32 cellular contexts compared by ENCODE assay signal in the genomic region with DNA sequence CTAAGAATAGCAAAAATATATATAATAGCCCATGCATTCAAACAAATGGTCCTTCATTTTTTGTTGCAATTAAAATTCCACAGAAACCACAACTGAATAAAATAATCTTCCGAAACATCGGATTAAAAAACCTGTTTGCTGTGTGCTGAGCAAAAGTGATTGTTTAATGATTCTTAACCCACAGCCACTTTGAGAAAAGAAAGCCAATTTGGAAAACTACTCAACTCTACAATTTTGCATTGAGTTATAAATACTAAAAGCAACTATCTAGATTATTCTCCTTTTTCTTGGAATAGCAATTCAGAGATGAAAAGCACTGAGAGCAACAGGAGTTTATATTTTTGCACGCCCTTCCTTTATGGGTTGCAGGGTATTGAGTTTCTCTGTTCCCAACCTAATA. TPM values are rescaled to one million over a fixed set of nuclear protein-coding genes. Genes with fewer than 3 reads are reported as not detected.
"Had no signal": no experiment of that assay in that cellular context is flagged by ENCODE, and none has a peak within 500 bp of the region (broad histone marks: within the 10 kb centered on the region; RNA-seq: fewer than 3 reads in every experiment).

No MANE protein-coding gene starts in this region.

- H3K4me3 ChIP-seq: ascending aorta, breast epithelium, cardiac muscle cell, colonic mucosa, esophagus squamous epithelium, gastroesophageal sphincter, heart right ventricle had no signal

- FAIRE-seq: endometrium, endothelial cell of umbilical vein had no signal

- H3K36me3 ChIP-seq: ascending aorta, breast epithelium, cardiac muscle cell, colonic mucosa, esophagus squamous epithelium, gastroesophageal sphincter, heart right ventricle had no signal

- H3K9me3 ChIP-seq: ascending aorta, breast epithelium, colonic mucosa, esophagus squamous epithelium, gastroesophageal sphincter, heart right ventricle had no signal

- H3K4me1 ChIP-seq: ascending aorta, breast epithelium, colonic mucosa, esophagus squamous epithelium had no signal

- DNase-seq: activated CD4-positive, alpha-beta memory T cell treated with anti-CD3 and anti-CD28 coated beads, Interleukin-2, amount 10 ng/mL, durations not matched to agents 7 days and 5 days; activated CD4-positive, alpha-beta T cell treated with anti-CD3 and anti-CD28 coated beads for 36 hours; activated CD4-positive, alpha-beta T cell treated with anti-CD3 and anti-CD28 coated beads, Interleukin-2, amount 10 ng/mL, durations not matched to agents 7 days and 5 days; activated CD4-positive, alpha-beta T cell treated with anti-CD3 and anti-CD28 coated beads, Interleukin-2, amount 50 U/mL, for 4 hours; activated CD4-positive, CD25-positive, alpha-beta regulatory T cell; activated CD4-positive, CD25-positive, alpha-beta regulatory T cell treated with anti-CD3 and anti-CD28 coated beads, Interleukin-2, amount 50 U/mL, for 72 hours; activated CD8-positive, alpha-beta memory T cell treated with anti-CD3 and anti-CD28 coated beads, Interleukin-2, amount 50 U/mL, for 48 hours; activated gamma-delta T cell; activated naive CD4-positive, alpha-beta T cell; activated naive CD4-positive, alpha-beta T cell treated with anti-CD3 and anti-CD28 coated beads, Interleukin-2, amount 10 ng/mL, durations not matched to agents 7 days and 5 days; activated naive CD8-positive, alpha-beta T cell treated with anti-CD3 and anti-CD28 coated beads, Interleukin-2, amount 10 ng/mL, durations not matched to agents 7 days and 5 days; activated T-cell treated with anti-CD3 and anti-CD28 coated beads for 4 hours; activated T-cell treated with anti-CD3 and anti-CD28 coated beads, Interleukin-2, amount 50 U/mL, for 24 hours; activated T-cell treated with anti-CD3 and anti-CD28 coated beads, Interleukin-2, amount 50 U/mL, for 72 hours; central memory CD4-positive, alpha-beta T cell; cerebellar nuclear complex; colonic mucosa; effector CD8-positive, alpha-beta T cell; esophagus squamous epithelium; foreskin melanocyte; heart right ventricle; T-helper 17 cell; T1000 had no signal

- ATAC-seq: activated CD4-positive, alpha-beta T cell treated with anti-CD3 and anti-CD28 coated beads for 36 hours; activated naive CD4-positive, alpha-beta T cell treated with anti-CD3 and anti-CD28 coated beads, Interleukin-2, amount 50 U/mL, for 72 hours; activated T-cell treated with anti-CD3 and anti-CD28 coated beads, Interleukin-2, amount 50 U/mL, for 72 hours; gastroesophageal sphincter; heart right ventricle; T-helper 17 cell had no signal

- H3K27ac ChIP-seq: ascending aorta, breast epithelium, cardiac muscle cell, colonic mucosa, epithelial cell of prostate, esophagus squamous epithelium, gastroesophageal sphincter had no signal

RNA-seq across cellular contexts. Expression of gene ADRB1, which starts 8.0 kb away (rescaled TPM):
- polyA plus RNA-seq: fibroblast of lung had no signal
